In genomic region chr15:40925863-40926658, GRCh38 we compare ENCODE assay signal across 8 cellular contexts.
DNase-seq lines count a peak whose midpoint lies in the region; ATAC-seq and TF ChIP-seq lines count a peak whose summit lies in the region.

No MANE protein-coding gene starts in this region.

- no peaks in the 10 kb centered on the region for H3K79me2 ChIP-seq in DND-41 (ENCODE audit: insufficient read depth, low read length)

- no peak overlapping the region for H2AFZ ChIP-seq in DND-41 (ENCODE audit: low read depth, low read length)

- CTCF ChIA-PET in GM10248 (lab: Yijun Ruan, JAX): interaction anchor here (0.9 to 13.4 kb wide), 5 partner anchors 14 to 96 kb away, joined by 3 to 167 read pairs (median 4); partner anchors contain the start of gene CHAC1

- peak overlapping the region; percentile 62 for H3K4me2 ChIP-seq in DND-41 (ENCODE audit: insufficient read depth, low read length)

- no peak overlapping the region for H3K9ac ChIP-seq in DND-41 (ENCODE audit: low read depth, low read length)

- peaks cover 42% of the 10 kb centered on the region for H3K4me1 ChIP-seq in DND-41 (ENCODE audit: insufficient read depth, low read length)

- H3K27me3 ChIP-seq in DND-41 (ENCODE audit: insufficient read depth, low read length, poor library complexity): peaks cover 64% of the 10 kb centered on the region

- peaks cover 42% of the 10 kb centered on the region for H4K20me1 ChIP-seq in DND-41 (ENCODE audit: insufficient read depth, low read length)

- no peaks in the 10 kb centered on the region for H3K9me3 ChIP-seq in DND-41 (ENCODE audit: insufficient read depth, low read length, severe bottlenecking)

- no peaks in the 10 kb centered on the region for H3K9me3 Mint-ChIP-seq in nephron

- POLR2A ChIA-PET in GM10248 (lab: Yijun Ruan, JAX): no interaction called here

- peak overlapping the region; percentile 64 to 74 (median 69) for H3K4me3 Mint-ChIP-seq in nephron

- ATAC-seq in DND-41 (ENCODE audit: insufficient read depth, low read depth) (peak; percentile 49), HG02973 (IDR thresholded peaks at IDR 0.05; ENCODE audit: unreplicated experiment) (no peak), HG02759 (IDR thresholded peaks at IDR 0.05; ENCODE audit: unreplicated experiment) (no peak), GM19452 (IDR thresholded peaks at IDR 0.05; ENCODE audit: unreplicated experiment) (no peak)

- H3K4me1 Mint-ChIP-seq in nephron: peaks cover 32% of the 10 kb centered on the region

- H3K27me3 Mint-ChIP-seq in nephron (ENCODE audit: low read depth): peaks cover 89% of the 10 kb centered on the region

- DNase-seq in DND-41 (peak; percentile 63), NCI-H2227 (lab: John Stamatoyannopoulos, UW; ENCODE audit: unreplicated experiment) (peak; percentile 36), ecto neural progenitor cell (ENCODE audit: low spot score) (peak; percentile 81), GM10248 (ENCODE audit: extremely low spot score) (no peak)

- peak overlapping the region in 1 of 2 experiments; percentile 32; a peak in 2 of 4 replicates for H3K4me3 ChIP-seq in DND-41 (ENCODE audit: low read depth in 1 of 2, low read length in 2 of 2)

- H3K27ac ChIP-seq in DND-41 (ENCODE audit: low read length): no peak overlapping the region

- no peak overlapping the region for H3K27ac Mint-ChIP-seq in nephron

- TF ChIP-seq CTCF in DND-41 (IDR thresholded peaks at IDR 0.05; ENCODE audit: borderline replicate concordance, extremely low read depth, low read length, poor library complexity, severe bottlenecking) (no peak), nephron (IDR thresholded peaks at IDR 0.05; ENCODE audit: unreplicated experiment in 3 of 3) (no peak), GM10248 (IDR thresholded peaks at IDR 0.05; ENCODE audit: control extremely low read depth, extremely low read depth, low read depth, missing control alignments) (no peak)

- H3K36me3 ChIP-seq in DND-41 (ENCODE audit: insufficient read depth, low read length): no peaks in the 10 kb centered on the region

- no peaks in the 10 kb centered on the region for H3K36me3 Mint-ChIP-seq in nephron (ENCODE audit: low read depth)
